Comparison of ENCODE assay signal across 1 cellular context in genomic region chr6:33711140-33712129, GRCh38.
TF ChIP-seq lines count a peak whose summit lies in the region.

Gene UQCC2 (minus strand): TSS chr6:33711700. CDS start chr6:33711686, 14 bp downstream.

TF ChIP-seq in K562, 482 proteins besides CTCF, POLR2A, EP300 and RAD21 (continued from another document and continues in another):
- TF ChIP-seq NR2C2 (CRISPR knock-in tag; IDR thresholded peaks at IDR 0.05) (peak; percentile 52; the same call in 1 of the 2 replicates), NR2C2 (tag; IDR thresholded peaks at IDR 0.05) (no peak), ZSCAN29 (IDR thresholded peaks at IDR 0.05) (no peak), NRF1 (conservative IDR thresholded peaks at IDR 0.05 in 1 of 2, IDR thresholded peaks at IDR 0.05 in 1 of 2) (peak; percentile 99), FOXA3 (CRISPR knock-in tag; conservative IDR thresholded peaks at IDR 0.05 in 1 of 2, IDR thresholded peaks at IDR 0.05 in 1 of 2) (0 out of 4 replicates have a peak, but pooled peaks of 1 of the 2 experiments have one; percentile 36), ZNF609 (CRISPR knock-in tag; IDR thresholded peaks at IDR 0.05; ENCODE audit: borderline replicate concordance) (no peak), ZNF263 (CRISPR knock-in tag; IDR thresholded peaks at IDR 0.05; ENCODE audit: borderline replicate concordance) (peak; percentile 49; the same call in 1 of the 2 replicates), ZNF561 (CRISPR knock-in tag; conservative IDR thresholded peaks at IDR 0.05) (no peak), TFAM (CRISPR knock-in tag; conservative IDR thresholded peaks at IDR 0.05) (no peak), HNRNPUL1 (IDR thresholded peaks at IDR 0.05; ENCODE audit: low read length) (no peak), RBM39 (optimal IDR thresholded peaks at IDR 0.05; ENCODE audit: low read depth, low read length) (no peak), SUPT5H (IDR thresholded peaks at IDR 0.05) (peak; percentile 99), NR2C1 (IDR thresholded peaks at IDR 0.05) (no peak), NR2C1 (tag; IDR thresholded peaks at IDR 0.05) (peak; percentile 52; the same call in 1 of the 2 replicates), ZBTB26 (CRISPR knock-in tag; IDR thresholded peaks at IDR 0.05) (peak; percentile 63; the same call in 1 of the 2 replicates), HDAC6 (IDR thresholded peaks at IDR 0.05; ENCODE audit: low read depth, low read length) (no peak), RBBP5 (IDR thresholded peaks at IDR 0.05; ENCODE audit: borderline replicate concordance, insufficient read depth, low read length, poor library complexity, severe bottlenecking) (peak; percentile 93), EP400 (IDR thresholded peaks at IDR 0.05) (peak; percentile 99), ZNF699 (CRISPR knock-in tag; IDR thresholded peaks at IDR 0.05; ENCODE audit: insufficient replicate concordance) (no peak), CREB5 (CRISPR knock-in tag; IDR thresholded peaks at IDR 0.05) (no peak), RFX7 (CRISPR knock-in tag; IDR thresholded peaks at IDR 0.05) (0 out of 2 replicates have a peak, but pooled peaks have one; percentile 12), MECOM (CRISPR knock-in tag; IDR thresholded peaks at IDR 0.05) (no peak), ZNF384 (IDR thresholded peaks at IDR 0.05; ENCODE audit: low read depth, low read length) (peak; percentile 17; the same call in 1 of the 2 replicates), ZNF830 (CRISPR knock-in tag; IDR thresholded peaks at IDR 0.05) (0 out of 2 replicates have a peak, but pooled peaks have one; percentile 87), GTF2E2 (tag; IDR thresholded peaks at IDR 0.05) (peak; percentile 84; the same call in 1 of the 2 replicates), SMAD3 (CRISPR knock-in tag; conservative IDR thresholded peaks at IDR 0.05) (no peak), NFYB (IDR thresholded peaks at IDR 0.05; ENCODE audit: extremely low read depth, insufficient read length) (no peak), SREBF1 (IDR thresholded peaks at IDR 0.05; ENCODE audit: borderline replicate concordance, low read depth, low read length) (no peak), HDAC8 (tag; IDR thresholded peaks at IDR 0.05) (no peak), RREB1 (CRISPR knock-in tag; IDR thresholded peaks at IDR 0.05) (no peak), ILK (tag; IDR thresholded peaks at IDR 0.05; ENCODE audit: borderline replicate concordance, low read depth) (no peak), ZNF592 (IDR thresholded peaks at IDR 0.05) (peak; percentile 87), ARID2 (IDR thresholded peaks at IDR 0.05) (peak; percentile 71; the same call in 1 of the 2 replicates), KDM4B (IDR thresholded peaks at IDR 0.05; ENCODE audit: borderline replicate concordance in 2 of 2, low read depth in 1 of 2) (peak in 1 of 2 experiments; percentile 40; a peak in 1 of 4 replicates), KLF1 (tag; IDR thresholded peaks at IDR 0.05) (no peak), ZC3H11A (IDR thresholded peaks at IDR 0.05; ENCODE audit: low read depth, low read length) (no peak), HNRNPL (IDR thresholded peaks at IDR 0.05; ENCODE audit: low read depth, low read length) (no peak), RBM22 (IDR thresholded peaks at IDR 0.05; ENCODE audit: low read depth, low read length, poor library complexity, severe bottlenecking) (no peak), EGR1 (conservative IDR thresholded peaks at IDR 0.05) (no peak), ZKSCAN1 (IDR thresholded peaks at IDR 0.05; ENCODE audit: low read depth, low read length) (no peak), E2F4 (CRISPR knock-in tag; IDR thresholded peaks at IDR 0.05; ENCODE audit: low read depth) (peak; percentile 85), NCOR1 (IDR thresholded peaks at IDR 0.05) (0 out of 2 replicates have a peak, but pooled peaks have one; percentile 18), RBM25 (IDR thresholded peaks at IDR 0.05; ENCODE audit: low read depth, low read length, severe bottlenecking) (no peak), THRAP3 (IDR thresholded peaks at IDR 0.05; ENCODE audit: borderline replicate concordance) (no peak), MBD1 (CRISPR knock-in tag; IDR thresholded peaks at IDR 0.05) (no peak)
